Comparison of ENCODE assay signal across 9 cellular contexts in the genomic region with DNA sequence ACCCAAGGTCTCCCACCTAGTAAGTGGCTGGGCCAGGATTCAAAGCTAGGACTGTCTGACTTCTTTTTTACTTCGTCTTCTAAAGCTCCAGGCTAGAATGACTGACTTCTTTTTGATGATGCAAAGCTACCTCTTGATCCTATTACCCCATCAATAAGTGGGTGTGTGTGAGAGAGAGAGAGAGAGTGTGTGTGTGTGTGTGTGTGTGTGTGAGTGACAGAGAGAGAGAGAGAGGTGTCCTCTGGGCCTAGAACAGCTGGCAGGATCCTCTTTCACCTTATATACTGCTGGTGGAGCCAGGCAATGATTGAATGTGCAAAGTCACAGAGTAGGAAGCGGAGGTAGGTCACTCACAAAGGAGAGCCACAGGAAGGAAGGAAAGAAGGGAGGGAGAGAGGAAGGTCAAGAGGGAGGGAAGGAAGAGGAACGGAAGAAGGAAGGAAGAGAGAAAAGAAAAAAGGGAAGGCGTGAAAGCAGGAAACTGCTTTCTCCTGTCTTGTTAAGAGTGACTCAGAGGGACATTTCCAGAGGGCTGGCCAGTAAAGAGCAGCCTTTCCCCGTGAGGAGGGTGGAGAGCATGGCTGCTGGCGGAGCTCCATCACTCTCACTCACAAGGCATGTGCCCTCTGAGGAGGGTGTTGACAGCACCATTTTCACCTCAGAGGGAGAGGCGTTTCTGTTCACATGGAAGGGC.
DNase-seq lines count a peak whose midpoint lies in the region; ATAC-seq and TF ChIP-seq lines count a peak whose summit lies in the region.
"Had no signal": no experiment of that assay in that cellular context is flagged by ENCODE, and none has a peak within 500 bp of the region (broad histone marks: within the 10 kb centered on the region; RNA-seq: fewer than 3 reads in every experiment).

No MANE protein-coding gene starts in this region.

- DNase-seq in GM03348 (ENCODE audit: low spot score), result peak; percentile 92
- DNase-seq in RWPE2 (ENCODE audit: low spot score), result peak; percentile 68
- peak; percentile 52 for DNase-seq in fibroblast of peridontal ligament (ENCODE audit: extremely low read depth)
- DNase-seq in retinal pigment epithelial cell (ENCODE audit: low read depth), result peak; percentile 87
- DNase-seq in NCI-H1092 (lab: John Stamatoyannopoulos, UW), result no peak
- no peak for DNase-seq in activated CD4-positive, alpha-beta T cell treated with anti-CD3 and anti-CD28 coated beads for 48 hours
- no peak for DNase-seq in superior temporal gyrus (ENCODE audit: extremely low spot score)

- peaks cover 9% of the 10 kb centered on the region for H3K4me1 ChIP-seq in RWPE2 (ENCODE audit: insufficient read depth, poor library complexity, severe bottlenecking)

- ATAC-seq in RWPE2 (ENCODE audit: low read depth), result peak; percentile 97
- no peak for ATAC-seq in HG03025 (IDR thresholded peaks at IDR 0.05; ENCODE audit: low FRiP score, unreplicated experiment)

- TF ChIP-seq CTCF in RWPE2 (IDR thresholded peaks at IDR 0.05; ENCODE audit: poor library complexity, severe bottlenecking) (no peak), retinal pigment epithelial cell (conservative IDR thresholded peaks at IDR 0.05; ENCODE audit: low read depth, low read length) (no peak)

- peak overlapping the region; percentile 58 for H3K27ac ChIP-seq in RWPE2 (ENCODE audit: poor library complexity, severe bottlenecking)
- H3K27ac ChIP-seq: HL-60 had no signal

- no peaks in the 10 kb centered on the region for H3K9me3 ChIP-seq in RWPE2 (ENCODE audit: severe bottlenecking)

- no peaks in the 10 kb centered on the region for H3K36me3 ChIP-seq in RWPE2 (ENCODE audit: low read depth)

- no peaks in the 10 kb centered on the region for H3K27me3 ChIP-seq in RWPE2 (ENCODE audit: insufficient read depth, poor library complexity, severe bottlenecking)

- H3K4me3 ChIP-seq in RWPE2 (ENCODE audit: severe bottlenecking), result no peak overlapping the region
- H3K4me3 ChIP-seq in retinal pigment epithelial cell (ENCODE audit: low read length), result no peak overlapping the region

Comparison
In these comparisons a context has a peak if more than half of its experiments do, and no peak if none do; other contexts are left out.
1. DNase-seq: peak in GM03348 (single experiment), RWPE2 (single experiment), fibroblast of peridontal ligament (single experiment) and retinal pigment epithelial cell (single experiment); none in NCI-H1092 (single experiment), activated CD4-positive, alpha-beta T cell treated with anti-CD3 and anti-CD28 coated beads for 48 hours (single experiment) and superior temporal gyrus (single experiment).